1 cellular context compared by ENCODE assay signal in the genomic region with DNA sequence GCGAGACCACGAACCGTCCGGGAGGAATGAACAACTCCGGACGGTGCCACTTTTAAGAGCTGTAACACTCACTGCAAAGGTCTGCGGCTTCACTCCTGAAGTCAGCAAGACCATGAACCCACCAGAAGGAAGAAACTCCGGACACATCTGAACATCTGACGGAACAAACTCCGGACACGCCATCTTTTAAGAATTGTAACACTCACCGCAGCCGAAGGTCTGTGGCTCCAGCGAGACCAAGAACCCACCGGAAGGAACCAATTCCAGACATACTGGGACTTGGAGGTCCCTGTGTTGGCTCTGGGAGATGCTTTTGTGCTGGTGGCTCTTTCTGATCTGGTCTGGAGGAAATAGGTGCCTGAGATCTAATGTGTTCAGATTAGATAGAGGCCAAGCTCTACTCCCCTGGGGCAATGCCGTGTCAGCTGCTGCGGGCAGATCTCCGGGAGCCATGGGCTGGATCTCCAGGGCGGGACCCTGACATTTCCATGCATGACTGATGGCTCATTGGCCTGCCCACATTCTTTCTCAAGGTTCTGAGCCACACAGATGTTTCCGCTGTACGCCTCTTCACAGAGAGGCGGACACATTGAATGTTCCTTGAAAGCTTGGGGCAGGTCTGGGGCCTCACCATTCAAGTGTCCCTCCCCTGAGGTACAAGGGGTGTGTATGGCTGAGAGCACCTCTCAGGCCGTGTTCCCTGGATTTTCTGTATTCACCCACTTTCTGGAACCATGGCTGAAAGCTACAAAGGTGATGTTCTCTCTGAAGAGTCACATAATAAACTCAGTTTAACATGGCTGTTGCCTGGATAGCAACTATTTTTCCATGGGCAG.
TF ChIP-seq lines count a peak whose summit lies in the region.

No MANE protein-coding gene starts in this region.

TF ChIP-seq in K562, 482 proteins besides CTCF, POLR2A, EP300 and RAD21 (continued from another document and continues in another):
- TF ChIP-seq HOXB6 (CRISPR knock-in tag; IDR thresholded peaks at IDR 0.05; ENCODE audit: borderline replicate concordance) (no peak), JUN (IDR thresholded peaks at IDR 0.05; ENCODE audit: borderline replicate concordance, low read depth, low read length) (peak; percentile 71), JUN (CRISPR knock-in tag; IDR thresholded peaks at IDR 0.05; ENCODE audit: borderline replicate concordance) (no peak), ATF4 (CRISPR knock-in tag; IDR thresholded peaks at IDR 0.05) (peak; percentile 39; the same call in 1 of the 2 replicates), STAT6 (CRISPR knock-in tag; IDR thresholded peaks at IDR 0.05) (0 out of 2 replicates have a peak, but pooled peaks have one; percentile 67), ZBTB5 (IDR thresholded peaks at IDR 0.05) (peak; percentile 97), TSHZ1 (CRISPR knock-in tag; IDR thresholded peaks at IDR 0.05) (peak; percentile 66), NCOA6 (IDR thresholded peaks at IDR 0.05) (no peak), IFI16 (CRISPR knock-in tag; IDR thresholded peaks at IDR 0.05) (0 out of 2 replicates have a peak, but pooled peaks have one; percentile 28), CGGBP1 (CRISPR knock-in tag; IDR thresholded peaks at IDR 0.05) (0 out of 2 replicates have a peak, but pooled peaks have one; percentile 8), ZNF696 (CRISPR knock-in tag; conservative IDR thresholded peaks at IDR 0.05) (0 out of 2 replicates have a peak, but pooled peaks have one; percentile 20), SP1 (CRISPR knock-in tag; IDR thresholded peaks at IDR 0.05) (peak; percentile 88), ETV1 (tag; conservative IDR thresholded peaks at IDR 0.05; ENCODE audit: low read depth) (peak; percentile 95), ZNF41 (CRISPR knock-in tag; conservative IDR thresholded peaks at IDR 0.05) (peak; percentile 57; the same call in 1 of the 2 replicates), GTF2F1 (IDR thresholded peaks at IDR 0.05; ENCODE audit: low read depth, low read length) (peak; percentile 83), EGR1 (conservative IDR thresholded peaks at IDR 0.05) (peak; percentile 48; the same call in 1 of the 2 replicates), GATA2 (CRISPR knock-in tag; IDR thresholded peaks at IDR 0.05) (peak; percentile 97), DPF2 (IDR thresholded peaks at IDR 0.05) (peak; percentile 97), CC2D1A (IDR thresholded peaks at IDR 0.05) (peak; percentile 100), CREB5 (CRISPR knock-in tag; IDR thresholded peaks at IDR 0.05) (no peak), ARNT (IDR thresholded peaks at IDR 0.05) (peak; percentile 69 to 91), ZBTB26 (CRISPR knock-in tag; IDR thresholded peaks at IDR 0.05) (peak; percentile 81), PHTF2 (CRISPR knock-in tag; IDR thresholded peaks at IDR 0.05) (no peak; the same call in 1 of the 2 replicates), HSF4 (CRISPR knock-in tag; IDR thresholded peaks at IDR 0.05; ENCODE audit: borderline replicate concordance) (0 out of 2 replicates have a peak, but pooled peaks have one; percentile 18), HNRNPH1 (optimal IDR thresholded peaks at IDR 0.05; ENCODE audit: low read depth, low read length) (no peak), MECOM (CRISPR knock-in tag; IDR thresholded peaks at IDR 0.05) (peak; percentile 85), GTF2E2 (tag; IDR thresholded peaks at IDR 0.05) (peak; percentile 71; the same call in 1 of the 2 replicates), MAFG (tag; conservative IDR thresholded peaks at IDR 0.05) (no peak), NFATC3 (IDR thresholded peaks at IDR 0.05) (peak; percentile 77; the same call in 1 of the 2 replicates), ZNF354B (CRISPR knock-in tag; IDR thresholded peaks at IDR 0.05) (0 out of 2 replicates have a peak, but pooled peaks have one; percentile 55), ELF4 (CRISPR knock-in tag; IDR thresholded peaks at IDR 0.05) (peak; percentile 73), ZSCAN32 (CRISPR knock-in tag; IDR thresholded peaks at IDR 0.05) (0 out of 2 replicates have a peak, but pooled peaks have one; percentile 15), NFE2 (IDR thresholded peaks at IDR 0.05; ENCODE audit: low read depth) (peak; percentile 37; the same call in 1 of the 2 replicates), RBBP5 (IDR thresholded peaks at IDR 0.05; ENCODE audit: borderline replicate concordance, insufficient read depth, low read length, poor library complexity, severe bottlenecking) (peak; percentile 19), ERF (CRISPR knock-in tag; IDR thresholded peaks at IDR 0.05) (peak; percentile 86; the same call in 1 of the 2 replicates), RFX7 (CRISPR knock-in tag; IDR thresholded peaks at IDR 0.05) (no peak), MIER1 (IDR thresholded peaks at IDR 0.05; ENCODE audit: low read depth) (peak; percentile 30; the same call in 1 of the 2 replicates), ZBTB7A (IDR thresholded peaks at IDR 0.05; ENCODE audit: borderline replicate concordance, control insufficient read depth, low read depth, low read length) (peak; percentile 84; the same call in 1 of the 2 replicates), ZNF76 (CRISPR knock-in tag; IDR thresholded peaks at IDR 0.05; ENCODE audit: borderline replicate concordance) (0 out of 2 replicates have a peak, but pooled peaks have one; percentile 41), ETV6 (IDR thresholded peaks at IDR 0.05; ENCODE audit: borderline replicate concordance in 1 of 2, low read depth in 2 of 2, low read length in 1 of 2) (peak in 1 of 2 experiments; percentile 68; a peak in 1 of 4 replicates), ETV6 (CRISPR knock-in tag; IDR thresholded peaks at IDR 0.05; ENCODE audit: borderline replicate concordance) (no peak), SMARCC2 (IDR thresholded peaks at IDR 0.05; ENCODE audit: low read depth) (peak; percentile 10; the same call in 1 of the 2 replicates), MTA1 (IDR thresholded peaks at IDR 0.05; ENCODE audit: borderline replicate concordance) (0 out of 2 replicates have a peak, but pooled peaks have one; percentile 58), POLR2B (IDR thresholded peaks at IDR 0.05; ENCODE audit: low read depth, partially characterized antibody) (peak; percentile 92), SETDB1 (IDR thresholded peaks at IDR 0.05; ENCODE audit: low read length) (no peak)
- TF ChIP-seq, protein P1, sequence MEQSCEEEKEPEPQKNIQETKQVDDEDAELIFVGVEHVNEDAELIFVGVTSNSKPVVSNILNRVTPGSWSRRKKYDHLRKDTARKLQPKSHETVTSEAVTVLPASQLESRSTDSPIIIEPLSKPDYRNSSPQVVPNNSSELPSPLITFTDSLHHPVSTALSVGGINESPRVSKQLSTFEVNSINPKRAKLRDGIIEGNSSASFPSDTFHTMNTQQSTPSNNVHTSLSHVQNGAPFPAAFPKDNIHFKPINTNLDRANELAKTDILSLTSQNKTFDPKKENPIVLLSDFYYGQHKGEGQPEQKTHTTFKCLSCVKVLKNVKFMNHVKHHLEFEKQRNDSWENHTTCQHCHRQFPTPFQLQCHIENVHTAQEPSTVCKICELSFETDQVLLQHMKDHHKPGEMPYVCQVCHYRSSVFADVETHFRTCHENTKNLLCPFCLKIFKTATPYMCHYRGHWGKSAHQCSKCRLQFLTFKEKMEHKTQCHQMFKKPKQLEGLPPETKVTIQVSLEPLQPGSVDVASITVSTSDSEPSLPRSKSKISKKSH (CRISPR knock-in tag; IDR thresholded peaks at IDR 0.05) = no peak
- TF ChIP-seq, protein P2, sequence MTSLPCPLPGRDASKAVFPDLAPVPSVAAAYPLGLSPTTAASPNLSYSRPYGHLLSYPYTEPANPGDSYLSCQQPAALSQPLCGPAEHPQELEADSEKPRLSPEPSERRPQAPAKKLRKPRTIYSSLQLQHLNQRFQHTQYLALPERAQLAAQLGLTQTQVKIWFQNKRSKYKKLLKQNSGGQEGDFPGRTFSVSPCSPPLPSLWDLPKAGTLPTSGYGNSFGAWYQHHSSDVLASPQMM (CRISPR knock-in tag; IDR thresholded peaks at IDR 0.05) = no peak
